9 cellular contexts compared by ENCODE assay signal in genomic region chr4:159016527-159017137, GRCh38.
A peak's percentile ranks its signal among the peaks of the same experiment; 100 is the strongest.
DNase-seq lines count a peak whose midpoint lies in the region; ATAC-seq and TF ChIP-seq lines count a peak whose summit lies in the region.
"Had no signal": no experiment of that assay in that cellular context is flagged by ENCODE, and none has a peak within 500 bp of the region (broad histone marks: within the 10 kb centered on the region; RNA-seq: fewer than 3 reads in every experiment).

No MANE protein-coding gene starts in this region.

- H3K27ac ChIP-seq in cardiac muscle cell, result no peak overlapping the region
- no peak overlapping the region for H3K27ac ChIP-seq in ectodermal cell (ENCODE audit: insufficient read depth, low read depth, low read length, poor library complexity, severe bottlenecking)
- peak overlapping the region; percentile 32 for H3K27ac ChIP-seq in stomach smooth muscle (ENCODE audit: low read length)

- peak; percentile 20 for TF ChIP-seq CTCF in cardiac muscle cell (IDR thresholded peaks at IDR 0.05; ENCODE audit: low read depth, low read length)

- ATAC-seq in HG03196 (IDR thresholded peaks at IDR 0.05; ENCODE audit: unreplicated experiment), result peak; percentile 37

- 2 to 5% methylated on average over 8 of the region's 8 CpGs for WGBS in ectodermal cell, 2 experiments

- H3K4me1 ChIP-seq in cardiac muscle cell (ENCODE audit: low read depth) (peaks cover 4% of the 10 kb centered on the region), ectodermal cell (ENCODE audit: control insufficient read depth, insufficient read depth, low read length) (peaks cover 17% of the 10 kb centered on the region), stomach smooth muscle (ENCODE audit: control insufficient read depth, insufficient read depth, low read length) (no peaks in the 10 kb centered on the region)

- H3K9me3 ChIP-seq in cardiac muscle cell (ENCODE audit: low read depth) (no peaks in the 10 kb centered on the region), ectodermal cell (ENCODE audit: control insufficient read depth, low read length) (no peaks in the 10 kb centered on the region), stomach smooth muscle (ENCODE audit: control insufficient read depth in 2 of 2, low read length in 2 of 2) (no peaks in the 10 kb centered on the region)

- H3K9ac ChIP-seq in stomach smooth muscle (ENCODE audit: low read length in 2 of 2), result peak overlapping the region in 1 of 2 donors; percentile 52

- intact Hi-C loops in cardiac septum (cut with DNase I), result no loop called here

- H3K27me3 ChIP-seq in cardiac muscle cell, result no peaks in the 10 kb centered on the region
- H3K27me3 ChIP-seq in ectodermal cell (ENCODE audit: control insufficient read depth, insufficient read depth, low read length, poor library complexity, severe bottlenecking), result no peaks in the 10 kb centered on the region
- H3K27me3 ChIP-seq in stomach smooth muscle (ENCODE audit: control insufficient read depth in 1 of 2, insufficient read depth in 2 of 2, low read length in 2 of 2), result no peaks in the 10 kb centered on the region

- H3K36me3 ChIP-seq in cardiac muscle cell, result no peaks in the 10 kb centered on the region
- no peaks in the 10 kb centered on the region for H3K36me3 ChIP-seq in ectodermal cell (ENCODE audit: control insufficient read depth, insufficient read depth, low read length)
- H3K36me3 ChIP-seq in stomach smooth muscle (ENCODE audit: control insufficient read depth in 2 of 2, insufficient read depth in 2 of 2, low read length in 2 of 2), result no peaks in the 10 kb centered on the region

- DNase-seq in cardiac muscle cell (ENCODE audit: low read depth in 1 of 2, low spot score in 1 of 2) (peak; percentile 23 to 55), cardiac septum (ENCODE audit: low spot score) (no peak), dedifferentiated amniotic fluid mesenchymal stem cell (ENCODE audit: extremely low spot score) (no peak), HK-2 (ENCODE audit: unreplicated experiment) (no peak), RKO (ENCODE audit: low spot score) (no peak)
- DNase-seq: naive B cell had no signal

- H3K4me3 ChIP-seq in cardiac muscle cell (no peak overlapping the region), ectodermal cell (ENCODE audit: insufficient read depth, low read depth, low read length) (peak overlapping the region; percentile 7), stomach smooth muscle (ENCODE audit: low read length in 2 of 2) (peak overlapping the region; percentile 58 to 59)

Comparison
In these comparisons a context has a peak if more than half of its experiments do, and no peak if none do; other contexts are left out.
1. DNase-seq: peak in cardiac muscle cell (2 of 2); none in cardiac septum (single experiment), dedifferentiated amniotic fluid mesenchymal stem cell (single experiment), HK-2 (single experiment) and RKO (single experiment).